In genomic region chr1:181490276-181490675, GRCh38 we compare ENCODE assay signal across 26 cellular contexts. TPM values are rescaled to one million over a fixed set of nuclear protein-coding genes. Genes with fewer than 3 reads are reported as not detected.
"Had no signal": no experiment of that assay in that cellular context is flagged by ENCODE, and none has a peak within 500 bp of the region (broad histone marks: within the 10 kb centered on the region; RNA-seq: fewer than 3 reads in every experiment).

No MANE protein-coding gene starts in this region.

- ATAC-seq: effector memory CD8-positive, alpha-beta T cell; esophagus mucosa; mucosa of descending colon had no signal

- H3K36me3 Mint-ChIP-seq: memory B cell, mesothelial cell of epicardium had no signal

- H3K4me3 Mint-ChIP-seq: dendritic cell treated with granulocyte-macrophage colony-stimulating factor and Interleukin-4, amounts not matched to agents 40 ng/mL and 50 ng/mL, for 4 days; effector memory CD8-positive, alpha-beta T cell; endodermal cell; memory B cell; mesothelial cell of epicardium had no signal

- DNase-seq: colonic mucosa; cortex of kidney; effector CD8-positive, alpha-beta T cell; effector memory CD8-positive, alpha-beta T cell; endodermal cell; erythroblast; esophagus squamous epithelium; foreskin fibroblast; foreskin melanocyte; glutamatergic neuron; hippocampal formation; left cardiac atrium; left lung; lower lobe of right lung; mesendoderm; naive B cell had no signal

- H3K4me3 ChIP-seq: colonic mucosa, esophagus squamous epithelium, gastrocnemius medialis, heart right ventricle, left lung, lower lobe of right lung, mucosa of descending colon had no signal

- H3K4me1 ChIP-seq: colonic mucosa, gastrocnemius medialis, lower lobe of right lung had no signal

- H3K27ac ChIP-seq: colonic mucosa, epithelial cell of prostate, esophagus squamous epithelium, gastrocnemius medialis, heart right ventricle, left lung, lower lobe of right lung had no signal

- H3K9me3 ChIP-seq: colonic mucosa, esophagus squamous epithelium, gastrocnemius medialis, heart right ventricle, left lung, lower lobe of right lung, mucosa of descending colon had no signal

- H3K36me3 ChIP-seq: colonic mucosa, esophagus squamous epithelium, gastrocnemius medialis, heart right ventricle, left lung, lower lobe of right lung had no signal

- H3K27ac Mint-ChIP-seq: dendritic cell treated with granulocyte-macrophage colony-stimulating factor and Interleukin-4, amounts not matched to agents 40 ng/mL and 50 ng/mL, for 4 days; effector memory CD8-positive, alpha-beta T cell; endodermal cell; memory B cell; mesothelial cell of epicardium had no signal

- H3K9me3 Mint-ChIP-seq: dendritic cell treated with granulocyte-macrophage colony-stimulating factor and Interleukin-4, amounts not matched to agents 40 ng/mL and 50 ng/mL, for 4 days; effector memory CD8-positive, alpha-beta T cell; endodermal cell; memory B cell; mesothelial cell of epicardium; naive B cell had no signal

RNA-seq across cellular contexts. Expression of gene CACNA1E, which starts 7.0 kb away (rescaled TPM):
- total RNA-seq: glomerular endothelial cell had no signal
- polyA plus RNA-seq: keratinocyte had no signal
